In genomic region chr12:113289361-113289760, GRCh38 we compare ENCODE assay signal across 19 cellular contexts. TPM values are rescaled to one million over a fixed set of nuclear protein-coding genes. Genes with fewer than 3 reads are reported as not detected.
DNase-seq lines count a peak whose midpoint lies in the region; ATAC-seq and TF ChIP-seq lines count a peak whose summit lies in the region.
"Had no signal": no experiment of that assay in that cellular context is flagged by ENCODE, and none has a peak within 500 bp of the region (broad histone marks: within the 10 kb centered on the region; RNA-seq: fewer than 3 reads in every experiment).

No MANE protein-coding gene starts in this region.

- intact Hi-C loops in CD8-positive, alpha-beta T cell (cut with DNase I, micrococcal nuclease), result no loop called here

- no peaks in the 10 kb centered on the region for H3K4me1 ChIP-seq in CD8-positive, alpha-beta T cell (ENCODE audit: insufficient read depth, low read length)

- H3K36me3 ChIP-seq in CD8-positive, alpha-beta T cell (ENCODE audit: insufficient read depth, low read length), result peaks cover 22% of the 10 kb centered on the region

- no peaks in the 10 kb centered on the region for H3K9me3 Mint-ChIP-seq in activated naive CD4-positive, alpha-beta T cell treated with anti-CD3 and anti-CD28 coated beads, Interleukin-2, amount 10 ng/mL, durations not matched to agents 7 days and 5 days
- H3K9me3 Mint-ChIP-seq in CD8-positive, alpha-beta T cell, result no peaks in the 10 kb centered on the region
- H3K9me3 Mint-ChIP-seq: H9, HFFc6 had no signal

- H3K27me3 Mint-ChIP-seq in activated naive CD4-positive, alpha-beta T cell treated with anti-CD3 and anti-CD28 coated beads, Interleukin-2, amount 10 ng/mL, durations not matched to agents 7 days and 5 days, result no peaks in the 10 kb centered on the region
- no peaks in the 10 kb centered on the region for H3K27me3 Mint-ChIP-seq in CD8-positive, alpha-beta T cell (ENCODE audit: low read depth)

- H3K27ac Mint-ChIP-seq in activated naive CD4-positive, alpha-beta T cell treated with anti-CD3 and anti-CD28 coated beads, Interleukin-2, amount 10 ng/mL, durations not matched to agents 7 days and 5 days, result peak overlapping the region; percentile 7
- H3K27ac Mint-ChIP-seq in CD8-positive, alpha-beta T cell, result peak overlapping the region; percentile 41
- H3K27ac Mint-ChIP-seq: HFFc6 had no signal

- no peaks in the 10 kb centered on the region for H3K27me3 ChIP-seq in CD8-positive, alpha-beta T cell (ENCODE audit: insufficient read depth, low read length)
- H3K27me3 ChIP-seq: SJSA1 had no signal

- CTCF ChIA-PET in activated naive CD4-positive, alpha-beta T cell treated with anti-CD3 and anti-CD28 coated beads, Interleukin-2, amount 10 ng/mL, durations not matched to agents 7 days and 5 days (lab: Charles Lee), result interaction anchor here (0.5 kb wide), 1 partner anchor 71 kb away, joined by 3 read pairs; no protein-coding TSS in a partner anchor
- CTCF ChIA-PET in CD8-positive, alpha-beta T cell (lab: Charles Lee), result no interaction called here

- no peak overlapping the region for H3K4me3 ChIP-seq in CD8-positive, alpha-beta T cell (ENCODE audit: low read depth, low read length)
- H3K4me3 ChIP-seq in choroid plexus epithelial cell (ENCODE audit: low read depth, low read length) (no peak overlapping the region), skeletal muscle cell (ENCODE audit: low read depth, low read length) (no peak overlapping the region)
- H3K4me3 ChIP-seq: SJSA1 had no signal

- H3K9me3 ChIP-seq in CD8-positive, alpha-beta T cell (ENCODE audit: low read length), result no peaks in the 10 kb centered on the region
- H3K9me3 ChIP-seq: SJSA1 had no signal

- no peak overlapping the region for H3K27ac ChIP-seq in CD8-positive, alpha-beta T cell (ENCODE audit: low read depth, low read length)
- H3K27ac ChIP-seq: C4-2B, SJSA1 had no signal

- no peak overlapping the region for H3K4me3 Mint-ChIP-seq in activated naive CD4-positive, alpha-beta T cell treated with anti-CD3 and anti-CD28 coated beads, Interleukin-2, amount 10 ng/mL, durations not matched to agents 7 days and 5 days
- no peak overlapping the region for H3K4me3 Mint-ChIP-seq in CD8-positive, alpha-beta T cell
- H3K4me3 Mint-ChIP-seq: H9, HFFc6 had no signal

- ATAC-seq in CD8-positive, alpha-beta T cell, result no peak
- no peak for ATAC-seq in GM19463 (IDR thresholded peaks at IDR 0.05; ENCODE audit: unreplicated experiment)
- ATAC-seq: Right ventricle myocardium inferior had no signal

- no peaks in the 10 kb centered on the region for H3K4me1 Mint-ChIP-seq in activated naive CD4-positive, alpha-beta T cell treated with anti-CD3 and anti-CD28 coated beads, Interleukin-2, amount 10 ng/mL, durations not matched to agents 7 days and 5 days
- H3K4me1 Mint-ChIP-seq in CD8-positive, alpha-beta T cell (ENCODE audit: low read depth), result no peaks in the 10 kb centered on the region

- DNase-seq in activated naive CD4-positive, alpha-beta T cell treated with anti-CD3 and anti-CD28 coated beads, Interleukin-2, amount 10 ng/mL, durations not matched to agents 7 days and 5 days, result no peak
- DNase-seq in activated naive CD4-positive, alpha-beta T cell treated with anti-CD3 and anti-CD28 coated beads, Interleukin-2, amount 50 U/mL, for 16 hours, result no peak
- DNase-seq in CD8-positive, alpha-beta T cell, result no peak
- DNase-seq in choroid plexus epithelial cell (ENCODE audit: low read depth), result peak; percentile 15
- DNase-seq in skeletal muscle cell (ENCODE audit: low read depth), result peak; percentile 9
- no peak for DNase-seq in inferior parietal cortex (ENCODE audit: extremely low spot score)
- DNase-seq: DMS79, H9, HFFc6, Kasumi-1, NCI-H1417, NCI-H187, NCI-H446, NCI-H526 treated with DMSO at 0.1 percent for 48 hours, OCI-M1 had no signal

- TF ChIP-seq CTCF in CD8-positive, alpha-beta T cell (IDR thresholded peaks at IDR 0.05), result no peak
- TF ChIP-seq CTCF in choroid plexus epithelial cell (conservative IDR thresholded peaks at IDR 0.05; ENCODE audit: low read depth, low read length), result no peak

- POLR2A ChIA-PET in CD8-positive, alpha-beta T cell (lab: Charles Lee), result no interaction called here

- H3K36me3 Mint-ChIP-seq in activated naive CD4-positive, alpha-beta T cell treated with anti-CD3 and anti-CD28 coated beads, Interleukin-2, amount 10 ng/mL, durations not matched to agents 7 days and 5 days, result peaks cover 3% of the 10 kb centered on the region
- H3K36me3 Mint-ChIP-seq in CD8-positive, alpha-beta T cell, result peaks cover 74% of the 10 kb centered on the region

RNA-seq across cellular contexts. Expression of gene SLC8B1, which starts 45.5 kb away (rescaled TPM):
- total RNA-seq in CD8-positive, alpha-beta T cell, result 10 to 100 TPM; 67.3 to 72.8 TPM

Comparison
In these comparisons a context has a peak if more than half of its experiments do, and no peak if none do; other contexts are left out.
1. DNase-seq: peak in choroid plexus epithelial cell (single experiment) and skeletal muscle cell (single experiment); none in activated naive CD4-positive, alpha-beta T cell treated with anti-CD3 and anti-CD28 coated beads, Interleukin-2, amount 10 ng/mL, durations not matched to agents 7 days and 5 days (single experiment), activated naive CD4-positive, alpha-beta T cell treated with anti-CD3 and anti-CD28 coated beads, Interleukin-2, amount 50 U/mL, for 16 hours (single experiment), CD8-positive, alpha-beta T cell (0 of 7) and inferior parietal cortex (single experiment).